ENCODE assay signal across 10 cellular contexts in the genomic region with DNA sequence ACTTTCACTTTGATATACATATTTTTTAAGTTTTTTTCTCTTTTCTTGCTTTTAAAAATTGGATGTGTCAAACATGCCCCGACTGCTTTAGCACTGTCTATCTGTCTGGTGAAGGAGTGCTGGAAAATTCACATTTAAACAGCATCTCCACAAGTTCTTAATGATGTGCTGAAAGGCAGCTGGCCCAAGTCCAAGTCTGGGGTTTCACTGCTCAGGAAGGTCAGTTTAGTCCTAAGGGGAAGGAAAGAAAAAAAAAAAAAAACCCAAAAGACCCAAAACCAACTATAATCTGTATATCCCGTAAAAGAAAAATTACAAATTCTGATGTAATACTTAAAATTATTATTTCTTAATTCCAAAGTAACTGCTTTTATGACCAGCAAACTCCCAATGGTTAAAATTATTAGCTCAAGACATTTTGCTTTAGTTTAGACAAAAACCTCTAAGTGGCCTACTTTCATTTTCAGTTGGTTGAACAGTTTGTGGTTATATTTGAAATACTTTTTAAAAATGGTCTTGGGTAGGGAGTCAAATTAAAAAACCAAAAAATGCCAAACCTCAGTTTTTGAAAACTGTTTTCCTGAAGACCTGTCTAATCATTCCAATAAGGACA.
A peak's percentile ranks its signal among the peaks of the same experiment; 100 is the strongest.
DNase-seq lines count a peak whose midpoint lies in the region; ATAC-seq, FAIRE-seq and TF ChIP-seq lines count a peak whose summit lies in the region.
"Had no signal": no experiment of that assay in that cellular context is flagged by ENCODE, and none has a peak within 500 bp of the region (broad histone marks: within the 10 kb centered on the region; RNA-seq: fewer than 3 reads in every experiment).

No MANE protein-coding gene starts in this region.

- H3K27ac ChIP-seq in kidney (ENCODE audit: low read depth in 2 of 2, low read length in 2 of 2), result no peak overlapping the region

- H3K36me3 ChIP-seq in kidney (ENCODE audit: control insufficient read depth in 1 of 2, insufficient read depth in 2 of 2, low read length in 2 of 2), result no peaks in the 10 kb centered on the region

- H3K4me3 ChIP-seq in WI38 (ENCODE audit: low read depth, low read length) (0 out of 2 replicates have a peak overlapping the region, but pooled peaks have one; percentile 1), kidney (ENCODE audit: low read length in 2 of 2) (no peak overlapping the region)

- ATAC-seq in HG03439 (IDR thresholded peaks at IDR 0.05; ENCODE audit: unreplicated experiment), result no peak
- no peak for ATAC-seq in GM21723 (IDR thresholded peaks at IDR 0.05; ENCODE audit: unreplicated experiment)

- DNase-seq in AG08395 (ENCODE audit: low spot score) (peak; percentile 13), HFFc6 (no peak), kidney (no peak), cortex of kidney (lab: John Stamatoyannopoulos, UW) (no peak)
- DNase-seq in stimulated activated CD4-positive, alpha-beta T cell treated with anti-CD3 and anti-CD28 coated beads, Interleukin-4, amount 100 ng/mL, for 24 hours, result no peak
- DNase-seq: islet precursor cell, SW 1271 had no signal

- intact Hi-C loops in kidney (cut with DNase I), result no loop called here

- peak overlapping the region; percentile 56; the same call in 1 of the 2 replicates for H3K27ac Mint-ChIP-seq in HFFc6

- H3K4me1 Mint-ChIP-seq in HFFc6 (ENCODE audit: low read depth), result peaks cover 40% of the 10 kb centered on the region

- H3K9me3 Mint-ChIP-seq in HFFc6, result peaks cover under 1% of the 10 kb centered on the region; the same call in 1 of the 2 replicates

- no peak overlapping the region for H3K9ac ChIP-seq in kidney (ENCODE audit: low read length in 2 of 2)

- TF ChIP-seq CTCF in HFFc6 (IDR thresholded peaks at IDR 0.05) (no peak), WI38 (IDR thresholded peaks at IDR 0.05; ENCODE audit: low read depth, low read length) (no peak), kidney (IDR thresholded peaks at IDR 0.05; ENCODE audit: borderline replicate concordance, extremely low read depth, insufficient read depth) (no peak)

- peak; percentile 80 for FAIRE-seq in kidney (lab: Jason Lieb, UNC)

- H3K4me1 ChIP-seq in kidney (ENCODE audit: control insufficient read depth in 1 of 2, insufficient read depth in 1 of 2, low read depth in 1 of 2, low read length in 2 of 2), result no peaks in the 10 kb centered on the region

- peaks cover 3% of the 10 kb centered on the region for H3K36me3 Mint-ChIP-seq in HFFc6 (ENCODE audit: low read depth)

- H3K27me3 Mint-ChIP-seq in HFFc6 (ENCODE audit: insufficient read depth), result no peaks in the 10 kb centered on the region; the same call in 1 of the 2 replicates

- H3K4me3 Mint-ChIP-seq in HFFc6, result peak overlapping the region; percentile 58

- H3K9me3 ChIP-seq in kidney (ENCODE audit: control insufficient read depth in 1 of 2, low read length in 2 of 2), result no peaks in the 10 kb centered on the region
